1 cellular context compared by ENCODE assay signal in genomic region chr2:23824777-23825212, GRCh38.
TF ChIP-seq lines count a peak whose summit lies in the region.

No MANE protein-coding gene starts in this region.

TF ChIP-seq in SK-N-SH, 30 proteins besides CTCF, POLR2A, EP300 and RAD21 (continued from another document):
- TF ChIP-seq, protein P1, sequence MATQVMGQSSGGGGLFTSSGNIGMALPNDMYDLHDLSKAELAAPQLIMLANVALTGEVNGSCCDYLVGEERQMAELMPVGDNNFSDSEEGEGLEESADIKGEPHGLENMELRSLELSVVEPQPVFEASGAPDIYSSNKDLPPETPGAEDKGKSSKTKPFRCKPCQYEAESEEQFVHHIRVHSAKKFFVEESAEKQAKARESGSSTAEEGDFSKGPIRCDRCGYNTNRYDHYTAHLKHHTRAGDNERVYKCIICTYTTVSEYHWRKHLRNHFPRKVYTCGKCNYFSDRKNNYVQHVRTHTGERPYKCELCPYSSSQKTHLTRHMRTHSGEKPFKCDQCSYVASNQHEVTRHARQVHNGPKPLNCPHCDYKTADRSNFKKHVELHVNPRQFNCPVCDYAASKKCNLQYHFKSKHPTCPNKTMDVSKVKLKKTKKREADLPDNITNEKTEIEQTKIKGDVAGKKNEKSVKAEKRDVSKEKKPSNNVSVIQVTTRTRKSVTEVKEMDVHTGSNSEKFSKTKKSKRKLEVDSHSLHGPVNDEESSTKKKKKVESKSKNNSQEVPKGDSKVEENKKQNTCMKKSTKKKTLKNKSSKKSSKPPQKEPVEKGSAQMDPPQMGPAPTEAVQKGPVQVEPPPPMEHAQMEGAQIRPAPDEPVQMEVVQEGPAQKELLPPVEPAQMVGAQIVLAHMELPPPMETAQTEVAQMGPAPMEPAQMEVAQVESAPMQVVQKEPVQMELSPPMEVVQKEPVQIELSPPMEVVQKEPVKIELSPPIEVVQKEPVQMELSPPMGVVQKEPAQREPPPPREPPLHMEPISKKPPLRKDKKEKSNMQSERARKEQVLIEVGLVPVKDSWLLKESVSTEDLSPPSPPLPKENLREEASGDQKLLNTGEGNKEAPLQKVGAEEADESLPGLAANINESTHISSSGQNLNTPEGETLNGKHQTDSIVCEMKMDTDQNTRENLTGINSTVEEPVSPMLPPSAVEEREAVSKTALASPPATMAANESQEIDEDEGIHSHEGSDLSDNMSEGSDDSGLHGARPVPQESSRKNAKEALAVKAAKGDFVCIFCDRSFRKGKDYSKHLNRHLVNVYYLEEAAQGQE (IDR thresholded peaks at IDR 0.05; ENCODE audit: low read depth, low read length) = no peak
